Comparison of ENCODE assay signal across 1 cellular context in the genomic region with DNA sequence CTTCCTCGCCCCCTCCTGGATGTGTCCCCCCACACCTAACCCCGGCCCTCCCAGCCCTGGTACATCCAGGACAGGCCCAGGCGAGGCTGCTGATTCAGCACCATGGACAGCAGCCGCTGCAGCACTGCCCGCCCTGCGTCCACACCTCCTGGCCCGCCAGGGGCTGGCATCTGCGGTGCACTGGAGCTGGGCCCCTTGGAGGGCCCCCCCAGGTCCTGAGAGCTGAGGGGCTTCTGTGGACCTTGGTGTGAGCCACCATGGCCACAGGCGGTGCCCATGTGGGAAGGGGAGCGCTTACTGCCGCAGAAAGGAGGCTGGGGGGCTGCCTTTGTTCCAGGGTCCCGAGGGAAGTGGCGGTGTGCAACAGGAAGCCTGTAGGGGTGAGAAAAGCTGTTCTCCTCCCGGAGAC.
TF ChIP-seq lines count a peak whose summit lies in the region.

No MANE protein-coding gene starts in this region.

TF ChIP-seq in GM12878, 131 proteins besides CTCF, POLR2A, EP300 and RAD21:
- TF ChIP-seq, protein P1, sequence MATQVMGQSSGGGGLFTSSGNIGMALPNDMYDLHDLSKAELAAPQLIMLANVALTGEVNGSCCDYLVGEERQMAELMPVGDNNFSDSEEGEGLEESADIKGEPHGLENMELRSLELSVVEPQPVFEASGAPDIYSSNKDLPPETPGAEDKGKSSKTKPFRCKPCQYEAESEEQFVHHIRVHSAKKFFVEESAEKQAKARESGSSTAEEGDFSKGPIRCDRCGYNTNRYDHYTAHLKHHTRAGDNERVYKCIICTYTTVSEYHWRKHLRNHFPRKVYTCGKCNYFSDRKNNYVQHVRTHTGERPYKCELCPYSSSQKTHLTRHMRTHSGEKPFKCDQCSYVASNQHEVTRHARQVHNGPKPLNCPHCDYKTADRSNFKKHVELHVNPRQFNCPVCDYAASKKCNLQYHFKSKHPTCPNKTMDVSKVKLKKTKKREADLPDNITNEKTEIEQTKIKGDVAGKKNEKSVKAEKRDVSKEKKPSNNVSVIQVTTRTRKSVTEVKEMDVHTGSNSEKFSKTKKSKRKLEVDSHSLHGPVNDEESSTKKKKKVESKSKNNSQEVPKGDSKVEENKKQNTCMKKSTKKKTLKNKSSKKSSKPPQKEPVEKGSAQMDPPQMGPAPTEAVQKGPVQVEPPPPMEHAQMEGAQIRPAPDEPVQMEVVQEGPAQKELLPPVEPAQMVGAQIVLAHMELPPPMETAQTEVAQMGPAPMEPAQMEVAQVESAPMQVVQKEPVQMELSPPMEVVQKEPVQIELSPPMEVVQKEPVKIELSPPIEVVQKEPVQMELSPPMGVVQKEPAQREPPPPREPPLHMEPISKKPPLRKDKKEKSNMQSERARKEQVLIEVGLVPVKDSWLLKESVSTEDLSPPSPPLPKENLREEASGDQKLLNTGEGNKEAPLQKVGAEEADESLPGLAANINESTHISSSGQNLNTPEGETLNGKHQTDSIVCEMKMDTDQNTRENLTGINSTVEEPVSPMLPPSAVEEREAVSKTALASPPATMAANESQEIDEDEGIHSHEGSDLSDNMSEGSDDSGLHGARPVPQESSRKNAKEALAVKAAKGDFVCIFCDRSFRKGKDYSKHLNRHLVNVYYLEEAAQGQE (IDR thresholded peaks at IDR 0.05; ENCODE audit: low read depth, low read length), result peak; percentile 94
- no peak for TF ChIP-seq SMAD5 (IDR thresholded peaks at IDR 0.05; ENCODE audit: low read depth)
- TF ChIP-seq NR2C2 (IDR thresholded peaks at IDR 0.05; ENCODE audit: borderline replicate concordance, control insufficient read depth, insufficient read length, low read depth), result no peak
- no peak for TF ChIP-seq JUNB (IDR thresholded peaks at IDR 0.05)
- no peak for TF ChIP-seq PAX8 (IDR thresholded peaks at IDR 0.05)
- TF ChIP-seq, protein P2, sequence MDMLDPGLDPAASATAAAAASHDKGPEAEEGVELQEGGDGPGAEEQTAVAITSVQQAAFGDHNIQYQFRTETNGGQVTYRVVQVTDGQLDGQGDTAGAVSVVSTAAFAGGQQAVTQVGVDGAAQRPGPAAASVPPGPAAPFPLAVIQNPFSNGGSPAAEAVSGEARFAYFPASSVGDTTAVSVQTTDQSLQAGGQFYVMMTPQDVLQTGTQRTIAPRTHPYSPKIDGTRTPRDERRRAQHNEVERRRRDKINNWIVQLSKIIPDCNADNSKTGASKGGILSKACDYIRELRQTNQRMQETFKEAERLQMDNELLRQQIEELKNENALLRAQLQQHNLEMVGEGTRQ (IDR thresholded peaks at IDR 0.05; ENCODE audit: borderline replicate concordance, low read depth, low read length), result no peak
